In the genomic region with DNA sequence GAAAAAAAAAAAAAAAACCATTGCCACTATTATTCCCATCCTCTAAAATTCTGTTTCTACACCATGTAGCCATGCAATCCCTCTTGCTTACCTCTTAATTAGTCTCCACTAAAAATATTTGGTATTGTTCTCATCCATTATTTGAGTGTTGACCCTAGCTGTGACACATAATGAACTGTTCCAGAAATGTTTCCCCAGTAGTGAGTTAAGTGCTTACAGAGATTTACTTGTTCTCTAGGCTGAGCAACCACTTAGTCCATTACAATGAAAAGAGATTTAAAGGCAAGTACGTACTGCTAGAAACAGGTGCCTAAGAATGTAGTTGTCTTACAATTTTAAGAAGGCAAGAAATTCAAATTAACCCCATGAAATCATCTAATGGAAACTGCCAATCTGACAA, we compare ENCODE assay signal across 1 cellular context.
TF ChIP-seq lines count a peak whose summit lies in the region.

No MANE protein-coding gene starts in this region.

TF ChIP-seq in H1, 55 proteins besides CTCF, POLR2A, EP300 and RAD21:
- TF ChIP-seq, protein P1, sequence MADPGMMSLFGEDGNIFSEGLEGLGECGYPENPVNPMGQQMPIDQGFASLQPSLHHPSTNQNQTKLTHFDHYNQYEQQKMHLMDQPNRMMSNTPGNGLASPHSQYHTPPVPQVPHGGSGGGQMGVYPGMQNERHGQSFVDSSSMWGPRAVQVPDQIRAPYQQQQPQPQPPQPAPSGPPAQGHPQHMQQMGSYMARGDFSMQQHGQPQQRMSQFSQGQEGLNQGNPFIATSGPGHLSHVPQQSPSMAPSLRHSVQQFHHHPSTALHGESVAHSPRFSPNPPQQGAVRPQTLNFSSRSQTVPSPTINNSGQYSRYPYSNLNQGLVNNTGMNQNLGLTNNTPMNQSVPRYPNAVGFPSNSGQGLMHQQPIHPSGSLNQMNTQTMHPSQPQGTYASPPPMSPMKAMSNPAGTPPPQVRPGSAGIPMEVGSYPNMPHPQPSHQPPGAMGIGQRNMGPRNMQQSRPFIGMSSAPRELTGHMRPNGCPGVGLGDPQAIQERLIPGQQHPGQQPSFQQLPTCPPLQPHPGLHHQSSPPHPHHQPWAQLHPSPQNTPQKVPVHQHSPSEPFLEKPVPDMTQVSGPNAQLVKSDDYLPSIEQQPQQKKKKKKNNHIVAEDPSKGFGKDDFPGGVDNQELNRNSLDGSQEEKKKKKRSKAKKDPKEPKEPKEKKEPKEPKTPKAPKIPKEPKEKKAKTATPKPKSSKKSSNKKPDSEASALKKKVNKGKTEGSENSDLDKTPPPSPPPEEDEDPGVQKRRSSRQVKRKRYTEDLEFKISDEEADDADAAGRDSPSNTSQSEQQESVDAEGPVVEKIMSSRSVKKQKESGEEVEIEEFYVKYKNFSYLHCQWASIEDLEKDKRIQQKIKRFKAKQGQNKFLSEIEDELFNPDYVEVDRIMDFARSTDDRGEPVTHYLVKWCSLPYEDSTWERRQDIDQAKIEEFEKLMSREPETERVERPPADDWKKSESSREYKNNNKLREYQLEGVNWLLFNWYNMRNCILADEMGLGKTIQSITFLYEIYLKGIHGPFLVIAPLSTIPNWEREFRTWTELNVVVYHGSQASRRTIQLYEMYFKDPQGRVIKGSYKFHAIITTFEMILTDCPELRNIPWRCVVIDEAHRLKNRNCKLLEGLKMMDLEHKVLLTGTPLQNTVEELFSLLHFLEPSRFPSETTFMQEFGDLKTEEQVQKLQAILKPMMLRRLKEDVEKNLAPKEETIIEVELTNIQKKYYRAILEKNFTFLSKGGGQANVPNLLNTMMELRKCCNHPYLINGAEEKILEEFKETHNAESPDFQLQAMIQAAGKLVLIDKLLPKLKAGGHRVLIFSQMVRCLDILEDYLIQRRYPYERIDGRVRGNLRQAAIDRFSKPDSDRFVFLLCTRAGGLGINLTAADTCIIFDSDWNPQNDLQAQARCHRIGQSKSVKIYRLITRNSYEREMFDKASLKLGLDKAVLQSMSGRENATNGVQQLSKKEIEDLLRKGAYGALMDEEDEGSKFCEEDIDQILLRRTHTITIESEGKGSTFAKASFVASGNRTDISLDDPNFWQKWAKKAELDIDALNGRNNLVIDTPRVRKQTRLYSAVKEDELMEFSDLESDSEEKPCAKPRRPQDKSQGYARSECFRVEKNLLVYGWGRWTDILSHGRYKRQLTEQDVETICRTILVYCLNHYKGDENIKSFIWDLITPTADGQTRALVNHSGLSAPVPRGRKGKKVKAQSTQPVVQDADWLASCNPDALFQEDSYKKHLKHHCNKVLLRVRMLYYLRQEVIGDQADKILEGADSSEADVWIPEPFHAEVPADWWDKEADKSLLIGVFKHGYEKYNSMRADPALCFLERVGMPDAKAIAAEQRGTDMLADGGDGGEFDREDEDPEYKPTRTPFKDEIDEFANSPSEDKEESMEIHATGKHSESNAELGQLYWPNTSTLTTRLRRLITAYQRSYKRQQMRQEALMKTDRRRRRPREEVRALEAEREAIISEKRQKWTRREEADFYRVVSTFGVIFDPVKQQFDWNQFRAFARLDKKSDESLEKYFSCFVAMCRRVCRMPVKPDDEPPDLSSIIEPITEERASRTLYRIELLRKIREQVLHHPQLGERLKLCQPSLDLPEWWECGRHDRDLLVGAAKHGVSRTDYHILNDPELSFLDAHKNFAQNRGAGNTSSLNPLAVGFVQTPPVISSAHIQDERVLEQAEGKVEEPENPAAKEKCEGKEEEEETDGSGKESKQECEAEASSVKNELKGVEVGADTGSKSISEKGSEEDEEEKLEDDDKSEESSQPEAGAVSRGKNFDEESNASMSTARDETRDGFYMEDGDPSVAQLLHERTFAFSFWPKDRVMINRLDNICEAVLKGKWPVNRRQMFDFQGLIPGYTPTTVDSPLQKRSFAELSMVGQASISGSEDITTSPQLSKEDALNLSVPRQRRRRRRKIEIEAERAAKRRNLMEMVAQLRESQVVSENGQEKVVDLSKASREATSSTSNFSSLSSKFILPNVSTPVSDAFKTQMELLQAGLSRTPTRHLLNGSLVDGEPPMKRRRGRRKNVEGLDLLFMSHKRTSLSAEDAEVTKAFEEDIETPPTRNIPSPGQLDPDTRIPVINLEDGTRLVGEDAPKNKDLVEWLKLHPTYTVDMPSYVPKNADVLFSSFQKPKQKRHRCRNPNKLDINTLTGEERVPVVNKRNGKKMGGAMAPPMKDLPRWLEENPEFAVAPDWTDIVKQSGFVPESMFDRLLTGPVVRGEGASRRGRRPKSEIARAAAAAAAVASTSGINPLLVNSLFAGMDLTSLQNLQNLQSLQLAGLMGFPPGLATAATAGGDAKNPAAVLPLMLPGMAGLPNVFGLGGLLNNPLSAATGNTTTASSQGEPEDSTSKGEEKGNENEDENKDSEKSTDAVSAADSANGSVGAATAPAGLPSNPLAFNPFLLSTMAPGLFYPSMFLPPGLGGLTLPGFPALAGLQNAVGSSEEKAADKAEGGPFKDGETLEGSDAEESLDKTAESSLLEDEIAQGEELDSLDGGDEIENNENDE (IDR thresholded peaks at IDR 0.05; ENCODE audit: insufficient replicate concordance, low read length) = peak; percentile 69
- no peak for TF ChIP-seq NANOG (IDR thresholded peaks at IDR 0.05; ENCODE audit: insufficient read depth, low read depth, low read length, poor library complexity, severe bottlenecking)
